ENCODE assay signal across 1 cellular context in genomic region chr13:52011690-52012511, GRCh38.
TF ChIP-seq lines count a peak whose summit lies in the region.

A gene with protein sequence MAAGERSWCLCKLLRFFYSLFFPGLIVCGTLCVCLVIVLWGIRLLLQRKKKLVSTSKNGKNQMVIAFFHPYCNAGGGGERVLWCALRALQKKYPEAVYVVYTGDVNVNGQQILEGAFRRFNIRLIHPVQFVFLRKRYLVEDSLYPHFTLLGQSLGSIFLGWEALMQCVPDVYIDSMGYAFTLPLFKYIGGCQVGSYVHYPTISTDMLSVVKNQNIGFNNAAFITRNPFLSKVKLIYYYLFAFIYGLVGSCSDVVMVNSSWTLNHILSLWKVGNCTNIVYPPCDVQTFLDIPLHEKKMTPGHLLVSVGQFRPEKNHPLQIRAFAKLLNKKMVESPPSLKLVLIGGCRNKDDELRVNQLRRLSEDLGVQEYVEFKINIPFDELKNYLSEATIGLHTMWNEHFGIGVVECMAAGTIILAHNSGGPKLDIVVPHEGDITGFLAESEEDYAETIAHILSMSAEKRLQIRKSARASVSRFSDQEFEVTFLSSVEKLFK (plus strand): TSS chr13:52012398. CDS start chr13:52012419, 21 bp downstream.

TF ChIP-seq in HepG2, 621 proteins besides CTCF, POLR2A, EP300 and RAD21 (continued from another document and continues in another):
- TF ChIP-seq, protein P1, sequence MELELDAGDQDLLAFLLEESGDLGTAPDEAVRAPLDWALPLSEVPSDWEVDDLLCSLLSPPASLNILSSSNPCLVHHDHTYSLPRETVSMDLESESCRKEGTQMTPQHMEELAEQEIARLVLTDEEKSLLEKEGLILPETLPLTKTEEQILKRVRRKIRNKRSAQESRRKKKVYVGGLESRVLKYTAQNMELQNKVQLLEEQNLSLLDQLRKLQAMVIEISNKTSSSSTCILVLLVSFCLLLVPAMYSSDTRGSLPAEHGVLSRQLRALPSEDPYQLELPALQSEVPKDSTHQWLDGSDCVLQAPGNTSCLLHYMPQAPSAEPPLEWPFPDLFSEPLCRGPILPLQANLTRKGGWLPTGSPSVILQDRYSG (CRISPR knock-in tag; IDR thresholded peaks at IDR 0.05), result no peak
- TF ChIP-seq SMAD3 (CRISPR knock-in tag; IDR thresholded peaks at IDR 0.05) (peak; percentile 56; the same call in 1 of the 2 replicates), NCOR1 (IDR thresholded peaks at IDR 0.05; ENCODE audit: borderline replicate concordance, low read length) (peak; percentile 95), HNF4A (CRISPR knock-in tag; IDR thresholded peaks at IDR 0.05) (peak; percentile 99), PPARG (CRISPR knock-in tag; conservative IDR thresholded peaks at IDR 0.05) (peak; percentile 57; the same call in 1 of the 2 replicates), ONECUT2 (CRISPR knock-in tag; IDR thresholded peaks at IDR 0.05) (peak; percentile 100), PRPF4 (IDR thresholded peaks at IDR 0.05; ENCODE audit: low read depth, low read length, poor library complexity, severe bottlenecking) (no peak), CBX5 (CRISPR knock-in tag; IDR thresholded peaks at IDR 0.05; ENCODE audit: borderline replicate concordance) (no peak), HNF4G (IDR thresholded peaks at IDR 0.05; ENCODE audit: borderline replicate concordance, low read depth, low read length) (peak; percentile 98), HNF4G (CRISPR knock-in tag; IDR thresholded peaks at IDR 0.05; ENCODE audit: borderline replicate concordance, low read depth) (peak; percentile 100), ZNF724P (CRISPR knock-in tag; IDR thresholded peaks at IDR 0.05; ENCODE audit: borderline replicate concordance) (peak; percentile 94; the same call in 1 of the 2 replicates), ARID3A (IDR thresholded peaks at IDR 0.05; ENCODE audit: low read depth, low read length) (0 out of 2 replicates have a peak, but pooled peaks have one; percentile 31), DNMT3B (CRISPR knock-in tag; conservative IDR thresholded peaks at IDR 0.05) (peak; percentile 57; the same call in 1 of the 2 replicates), MTF2 (CRISPR knock-in tag; IDR thresholded peaks at IDR 0.05; ENCODE audit: borderline replicate concordance) (peak; percentile 87), ETV5 (CRISPR knock-in tag; IDR thresholded peaks at IDR 0.05; ENCODE audit: borderline replicate concordance) (peak; percentile 84; the same call in 1 of the 2 replicates), ZNF510 (CRISPR knock-in tag; IDR thresholded peaks at IDR 0.05; ENCODE audit: low read depth) (peak; percentile 59; the same call in 1 of the 2 replicates), ZNF317 (CRISPR knock-in tag; IDR thresholded peaks at IDR 0.05) (peak; percentile 32; the same call in 1 of the 2 replicates), HMGA1 (CRISPR knock-in tag; conservative IDR thresholded peaks at IDR 0.05) (no peak), ZNF33A (CRISPR knock-in tag; IDR thresholded peaks at IDR 0.05; ENCODE audit: borderline replicate concordance) (peak; percentile 67; the same call in 1 of the 2 replicates), ATF7-NPFF (CRISPR knock-in tag; IDR thresholded peaks at IDR 0.05; ENCODE audit: low read depth) (peak; percentile 98), ZNF556 (CRISPR knock-in tag; IDR thresholded peaks at IDR 0.05; ENCODE audit: borderline replicate concordance) (peak; percentile 95)
- TF ChIP-seq, protein P2, sequence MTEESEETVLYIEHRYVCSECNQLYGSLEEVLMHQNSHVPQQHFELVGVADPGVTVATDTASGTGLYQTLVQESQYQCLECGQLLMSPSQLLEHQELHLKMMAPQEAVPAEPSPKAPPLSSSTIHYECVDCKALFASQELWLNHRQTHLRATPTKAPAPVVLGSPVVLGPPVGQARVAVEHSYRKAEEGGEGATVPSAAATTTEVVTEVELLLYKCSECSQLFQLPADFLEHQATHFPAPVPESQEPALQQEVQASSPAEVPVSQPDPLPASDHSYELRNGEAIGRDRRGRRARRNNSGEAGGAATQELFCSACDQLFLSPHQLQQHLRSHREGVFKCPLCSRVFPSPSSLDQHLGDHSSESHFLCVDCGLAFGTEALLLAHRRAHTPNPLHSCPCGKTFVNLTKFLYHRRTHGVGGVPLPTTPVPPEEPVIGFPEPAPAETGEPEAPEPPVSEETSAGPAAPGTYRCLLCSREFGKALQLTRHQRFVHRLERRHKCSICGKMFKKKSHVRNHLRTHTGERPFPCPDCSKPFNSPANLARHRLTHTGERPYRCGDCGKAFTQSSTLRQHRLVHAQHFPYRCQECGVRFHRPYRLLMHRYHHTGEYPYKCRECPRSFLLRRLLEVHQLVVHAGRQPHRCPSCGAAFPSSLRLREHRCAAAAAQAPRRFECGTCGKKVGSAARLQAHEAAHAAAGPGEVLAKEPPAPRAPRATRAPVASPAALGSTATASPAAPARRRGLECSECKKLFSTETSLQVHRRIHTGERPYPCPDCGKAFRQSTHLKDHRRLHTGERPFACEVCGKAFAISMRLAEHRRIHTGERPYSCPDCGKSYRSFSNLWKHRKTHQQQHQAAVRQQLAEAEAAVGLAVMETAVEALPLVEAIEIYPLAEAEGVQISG (CRISPR knock-in tag; IDR thresholded peaks at IDR 0.05), result peak; percentile 83
- TF ChIP-seq, protein P3, sequence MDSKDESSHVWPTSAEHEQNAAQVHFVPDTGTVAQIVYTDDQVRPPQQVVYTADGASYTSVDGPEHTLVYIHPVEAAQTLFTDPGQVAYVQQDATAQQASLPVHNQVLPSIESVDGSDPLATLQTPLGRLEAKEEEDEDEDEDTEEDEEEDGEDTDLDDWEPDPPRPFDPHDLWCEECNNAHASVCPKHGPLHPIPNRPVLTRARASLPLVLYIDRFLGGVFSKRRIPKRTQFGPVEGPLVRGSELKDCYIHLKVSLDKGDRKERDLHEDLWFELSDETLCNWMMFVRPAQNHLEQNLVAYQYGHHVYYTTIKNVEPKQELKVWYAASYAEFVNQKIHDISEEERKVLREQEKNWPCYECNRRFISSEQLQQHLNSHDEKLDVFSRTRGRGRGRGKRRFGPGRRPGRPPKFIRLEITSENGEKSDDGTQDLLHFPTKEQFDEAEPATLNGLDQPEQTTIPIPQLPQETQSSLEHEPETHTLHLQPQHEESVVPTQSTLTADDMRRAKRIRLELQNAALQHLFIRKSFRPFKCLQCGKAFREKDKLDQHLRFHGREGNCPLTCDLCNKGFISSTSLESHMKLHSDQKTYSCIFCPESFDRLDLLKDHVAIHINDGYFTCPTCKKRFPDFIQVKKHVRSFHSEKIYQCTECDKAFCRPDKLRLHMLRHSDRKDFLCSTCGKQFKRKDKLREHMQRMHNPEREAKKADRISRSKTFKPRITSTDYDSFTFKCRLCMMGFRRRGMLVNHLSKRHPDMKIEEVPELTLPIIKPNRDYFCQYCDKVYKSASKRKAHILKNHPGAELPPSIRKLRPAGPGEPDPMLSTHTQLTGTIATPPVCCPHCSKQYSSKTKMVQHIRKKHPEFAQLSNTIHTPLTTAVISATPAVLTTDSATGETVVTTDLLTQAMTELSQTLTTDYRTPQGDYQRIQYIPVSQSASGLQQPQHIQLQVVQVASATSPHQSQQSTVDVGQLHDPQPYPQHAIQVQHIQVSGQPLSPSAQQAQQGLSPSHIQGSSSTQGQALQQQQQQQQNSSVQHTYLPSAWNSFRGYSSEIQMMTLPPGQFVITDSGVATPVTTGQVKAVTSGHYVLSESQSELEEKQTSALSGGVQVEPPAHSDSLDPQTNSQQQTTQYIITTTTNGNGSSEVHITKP (CRISPR knock-in tag; IDR thresholded peaks at IDR 0.05; ENCODE audit: low read depth), result no peak; the same call in 1 of the 2 replicates
- TF ChIP-seq, protein P4, sequence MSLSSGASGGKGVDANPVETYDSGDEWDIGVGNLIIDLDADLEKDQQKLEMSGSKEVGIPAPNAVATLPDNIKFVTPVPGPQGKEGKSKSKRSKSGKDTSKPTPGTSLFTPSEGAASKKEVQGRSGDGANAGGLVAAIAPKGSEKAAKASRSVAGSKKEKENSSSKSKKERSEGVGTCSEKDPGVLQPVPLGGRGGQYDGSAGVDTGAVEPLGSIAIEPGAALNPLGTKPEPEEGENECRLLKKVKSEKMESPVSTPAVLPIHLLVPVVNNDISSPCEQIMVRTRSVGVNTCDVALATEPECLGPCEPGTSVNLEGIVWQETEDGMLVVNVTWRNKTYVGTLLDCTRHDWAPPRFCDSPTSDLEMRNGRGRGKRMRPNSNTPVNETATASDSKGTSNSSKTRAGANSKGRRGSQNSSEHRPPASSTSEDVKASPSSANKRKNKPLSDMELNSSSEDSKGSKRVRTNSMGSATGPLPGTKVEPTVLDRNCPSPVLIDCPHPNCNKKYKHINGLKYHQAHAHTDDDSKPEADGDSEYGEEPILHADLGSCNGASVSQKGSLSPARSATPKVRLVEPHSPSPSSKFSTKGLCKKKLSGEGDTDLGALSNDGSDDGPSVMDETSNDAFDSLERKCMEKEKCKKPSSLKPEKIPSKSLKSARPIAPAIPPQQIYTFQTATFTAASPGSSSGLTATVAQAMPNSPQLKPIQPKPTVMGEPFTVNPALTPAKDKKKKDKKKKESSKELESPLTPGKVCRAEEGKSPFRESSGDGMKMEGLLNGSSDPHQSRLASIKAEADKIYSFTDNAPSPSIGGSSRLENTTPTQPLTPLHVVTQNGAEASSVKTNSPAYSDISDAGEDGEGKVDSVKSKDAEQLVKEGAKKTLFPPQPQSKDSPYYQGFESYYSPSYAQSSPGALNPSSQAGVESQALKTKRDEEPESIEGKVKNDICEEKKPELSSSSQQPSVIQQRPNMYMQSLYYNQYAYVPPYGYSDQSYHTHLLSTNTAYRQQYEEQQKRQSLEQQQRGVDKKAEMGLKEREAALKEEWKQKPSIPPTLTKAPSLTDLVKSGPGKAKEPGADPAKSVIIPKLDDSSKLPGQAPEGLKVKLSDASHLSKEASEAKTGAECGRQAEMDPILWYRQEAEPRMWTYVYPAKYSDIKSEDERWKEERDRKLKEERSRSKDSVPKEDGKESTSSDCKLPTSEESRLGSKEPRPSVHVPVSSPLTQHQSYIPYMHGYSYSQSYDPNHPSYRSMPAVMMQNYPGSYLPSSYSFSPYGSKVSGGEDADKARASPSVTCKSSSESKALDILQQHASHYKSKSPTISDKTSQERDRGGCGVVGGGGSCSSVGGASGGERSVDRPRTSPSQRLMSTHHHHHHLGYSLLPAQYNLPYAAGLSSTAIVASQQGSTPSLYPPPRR (CRISPR knock-in tag; IDR thresholded peaks at IDR 0.05; ENCODE audit: borderline replicate concordance), result peak; percentile 96
- TF ChIP-seq, protein P5, sequence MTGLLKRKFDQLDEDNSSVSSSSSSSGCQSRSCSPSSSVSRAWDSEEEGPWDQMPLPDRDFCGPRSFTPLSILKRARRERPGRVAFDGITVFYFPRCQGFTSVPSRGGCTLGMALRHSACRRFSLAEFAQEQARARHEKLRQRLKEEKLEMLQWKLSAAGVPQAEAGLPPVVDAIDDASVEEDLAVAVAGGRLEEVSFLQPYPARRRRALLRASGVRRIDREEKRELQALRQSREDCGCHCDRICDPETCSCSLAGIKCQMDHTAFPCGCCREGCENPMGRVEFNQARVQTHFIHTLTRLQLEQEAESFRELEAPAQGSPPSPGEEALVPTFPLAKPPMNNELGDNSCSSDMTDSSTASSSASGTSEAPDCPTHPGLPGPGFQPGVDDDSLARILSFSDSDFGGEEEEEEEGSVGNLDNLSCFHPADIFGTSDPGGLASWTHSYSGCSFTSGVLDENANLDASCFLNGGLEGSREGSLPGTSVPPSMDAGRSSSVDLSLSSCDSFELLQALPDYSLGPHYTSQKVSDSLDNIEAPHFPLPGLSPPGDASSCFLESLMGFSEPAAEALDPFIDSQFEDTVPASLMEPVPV (CRISPR knock-in tag; IDR thresholded peaks at IDR 0.05), result 0 out of 2 replicates have a peak, but pooled peaks have one; percentile 17
- TF ChIP-seq, protein P6, sequence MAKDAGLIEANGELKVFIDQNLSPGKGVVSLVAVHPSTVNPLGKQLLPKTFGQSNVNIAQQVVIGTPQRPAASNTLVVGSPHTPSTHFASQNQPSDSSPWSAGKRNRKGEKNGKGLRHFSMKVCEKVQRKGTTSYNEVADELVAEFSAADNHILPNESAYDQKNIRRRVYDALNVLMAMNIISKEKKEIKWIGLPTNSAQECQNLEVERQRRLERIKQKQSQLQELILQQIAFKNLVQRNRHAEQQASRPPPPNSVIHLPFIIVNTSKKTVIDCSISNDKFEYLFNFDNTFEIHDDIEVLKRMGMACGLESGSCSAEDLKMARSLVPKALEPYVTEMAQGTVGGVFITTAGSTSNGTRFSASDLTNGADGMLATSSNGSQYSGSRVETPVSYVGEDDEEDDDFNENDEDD (CRISPR knock-in tag; IDR thresholded peaks at IDR 0.05; ENCODE audit: borderline replicate concordance), result peak; percentile 59; the same call in 1 of the 2 replicates
- TF ChIP-seq, protein P7, sequence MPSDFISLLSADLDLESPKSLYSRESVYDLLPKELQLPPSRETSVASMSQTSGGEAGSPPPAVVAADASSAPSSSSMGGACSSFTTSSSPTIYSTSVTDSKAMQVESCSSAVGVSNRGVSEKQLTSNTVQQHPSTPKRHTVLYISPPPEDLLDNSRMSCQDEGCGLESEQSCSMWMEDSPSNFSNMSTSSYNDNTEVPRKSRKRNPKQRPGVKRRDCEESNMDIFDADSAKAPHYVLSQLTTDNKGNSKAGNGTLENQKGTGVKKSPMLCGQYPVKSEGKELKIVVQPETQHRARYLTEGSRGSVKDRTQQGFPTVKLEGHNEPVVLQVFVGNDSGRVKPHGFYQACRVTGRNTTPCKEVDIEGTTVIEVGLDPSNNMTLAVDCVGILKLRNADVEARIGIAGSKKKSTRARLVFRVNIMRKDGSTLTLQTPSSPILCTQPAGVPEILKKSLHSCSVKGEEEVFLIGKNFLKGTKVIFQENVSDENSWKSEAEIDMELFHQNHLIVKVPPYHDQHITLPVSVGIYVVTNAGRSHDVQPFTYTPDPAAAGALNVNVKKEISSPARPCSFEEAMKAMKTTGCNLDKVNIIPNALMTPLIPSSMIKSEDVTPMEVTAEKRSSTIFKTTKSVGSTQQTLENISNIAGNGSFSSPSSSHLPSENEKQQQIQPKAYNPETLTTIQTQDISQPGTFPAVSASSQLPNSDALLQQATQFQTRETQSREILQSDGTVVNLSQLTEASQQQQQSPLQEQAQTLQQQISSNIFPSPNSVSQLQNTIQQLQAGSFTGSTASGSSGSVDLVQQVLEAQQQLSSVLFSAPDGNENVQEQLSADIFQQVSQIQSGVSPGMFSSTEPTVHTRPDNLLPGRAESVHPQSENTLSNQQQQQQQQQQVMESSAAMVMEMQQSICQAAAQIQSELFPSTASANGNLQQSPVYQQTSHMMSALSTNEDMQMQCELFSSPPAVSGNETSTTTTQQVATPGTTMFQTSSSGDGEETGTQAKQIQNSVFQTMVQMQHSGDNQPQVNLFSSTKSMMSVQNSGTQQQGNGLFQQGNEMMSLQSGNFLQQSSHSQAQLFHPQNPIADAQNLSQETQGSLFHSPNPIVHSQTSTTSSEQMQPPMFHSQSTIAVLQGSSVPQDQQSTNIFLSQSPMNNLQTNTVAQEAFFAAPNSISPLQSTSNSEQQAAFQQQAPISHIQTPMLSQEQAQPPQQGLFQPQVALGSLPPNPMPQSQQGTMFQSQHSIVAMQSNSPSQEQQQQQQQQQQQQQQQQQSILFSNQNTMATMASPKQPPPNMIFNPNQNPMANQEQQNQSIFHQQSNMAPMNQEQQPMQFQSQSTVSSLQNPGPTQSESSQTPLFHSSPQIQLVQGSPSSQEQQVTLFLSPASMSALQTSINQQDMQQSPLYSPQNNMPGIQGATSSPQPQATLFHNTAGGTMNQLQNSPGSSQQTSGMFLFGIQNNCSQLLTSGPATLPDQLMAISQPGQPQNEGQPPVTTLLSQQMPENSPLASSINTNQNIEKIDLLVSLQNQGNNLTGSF (CRISPR knock-in tag; IDR thresholded peaks at IDR 0.05), result peak; percentile 14; the same call in 1 of the 2 replicates
